Comparison of ENCODE assay signal across 14 cellular contexts in genomic region chr4:7642764-7643495, GRCh38.
"Had no signal": no experiment of that assay in that cellular context is flagged by ENCODE, and none has a peak within 500 bp of the region (broad histone marks: within the 10 kb centered on the region; RNA-seq: fewer than 3 reads in every experiment).

No MANE protein-coding gene starts in this region.

- H3K36me3 ChIP-seq: esophagus muscularis mucosa, gastrocnemius medialis, heart right ventricle, ovary, suprapubic skin had no signal

- H3K27ac ChIP-seq: epithelial cell of prostate, esophagus muscularis mucosa, gastrocnemius medialis, heart right ventricle, ovary, suprapubic skin, tibial nerve had no signal

- H3K4me1 ChIP-seq: gastrocnemius medialis, suprapubic skin had no signal

- H3K4me3 ChIP-seq: esophagus muscularis mucosa, gastrocnemius medialis, heart right ventricle, mucosa of descending colon, ovary, suprapubic skin, tibial nerve had no signal

- H3K27me3 ChIP-seq: esophagus muscularis mucosa, ovary, suprapubic skin, tibial nerve had no signal

- DNase-seq: effector memory CD8-positive, alpha-beta T cell; gastrocnemius medialis; heart right ventricle; left cardiac atrium; mucosa of descending colon; naive thymus-derived CD8-positive, alpha-beta T cell; ovary; small intestine; stimulated activated CD4-positive, alpha-beta T cell treated with anti-CD3 and anti-CD28 coated beads, Interleukin-2, amount 100 ng/mL, for 48 hours; stimulated activated naive CD4-positive, alpha-beta T cell treated with Interleukin-2 at 50 U/mL for 16 hours had no signal

- H3K9me3 ChIP-seq: mucosa of descending colon, ovary, suprapubic skin had no signal
